ENCODE assay signal across 1 cellular context in genomic region chr11:119481021-119481666, GRCh38.
A peak's percentile ranks its signal among the peaks of the same experiment; 100 is the strongest.
TF ChIP-seq lines count a peak whose summit lies in the region.

No MANE protein-coding gene starts in this region.

TF ChIP-seq in HepG2, 621 proteins besides CTCF, POLR2A, EP300 and RAD21 (continued from another document and continues in another):
- peak; percentile 86 for TF ChIP-seq POGK (CRISPR knock-in tag; conservative IDR thresholded peaks at IDR 0.05)
- TF ChIP-seq NR2F1 (CRISPR knock-in tag; IDR thresholded peaks at IDR 0.05) = peak in 1 of 2 experiments; percentile 47; a peak in 1 of 4 replicates
- peak; percentile 57 for TF ChIP-seq TARDBP (CRISPR knock-in tag; IDR thresholded peaks at IDR 0.05)
- no peak for TF ChIP-seq ZNF660 (CRISPR knock-in tag; IDR thresholded peaks at IDR 0.05; ENCODE audit: borderline replicate concordance, low read depth)
- peak; percentile 87; the same call in 1 of the 2 replicates for TF ChIP-seq ZNF580 (CRISPR knock-in tag; IDR thresholded peaks at IDR 0.05; ENCODE audit: borderline replicate concordance, low read depth)
- TF ChIP-seq ZNF431 (CRISPR knock-in tag; IDR thresholded peaks at IDR 0.05; ENCODE audit: borderline replicate concordance, low read depth) = 0 out of 2 replicates have a peak, but pooled peaks have one; percentile 26
- TF ChIP-seq TRIM22 (IDR thresholded peaks at IDR 0.05) = no peak
- TF ChIP-seq ZNF136 (CRISPR knock-in tag; IDR thresholded peaks at IDR 0.05; ENCODE audit: low read depth) = 0 out of 2 replicates have a peak, but pooled peaks have one; percentile 65
- no peak for TF ChIP-seq FOXM1 (CRISPR knock-in tag; IDR thresholded peaks at IDR 0.05)
- 0 out of 2 replicates have a peak, but pooled peaks have one; percentile 25 for TF ChIP-seq HHEX (CRISPR knock-in tag; IDR thresholded peaks at IDR 0.05)
- peak; percentile 35; the same call in 1 of the 2 replicates for TF ChIP-seq NRL (CRISPR knock-in tag; IDR thresholded peaks at IDR 0.05; ENCODE audit: borderline replicate concordance)
- TF ChIP-seq NFIC (IDR thresholded peaks at IDR 0.05; ENCODE audit: low read length) = no peak
- no peak for TF ChIP-seq NFRKB (IDR thresholded peaks at IDR 0.05)
- TF ChIP-seq HINFP (CRISPR knock-in tag; IDR thresholded peaks at IDR 0.05; ENCODE audit: low read depth) = no peak
- 0 out of 2 replicates have a peak, but pooled peaks have one; percentile 39 for TF ChIP-seq REPIN1 (CRISPR knock-in tag; IDR thresholded peaks at IDR 0.05; ENCODE audit: borderline replicate concordance, low read depth)
- TF ChIP-seq MYPOP (CRISPR knock-in tag; IDR thresholded peaks at IDR 0.05) = no peak
- TF ChIP-seq KIAA2018 (CRISPR knock-in tag; IDR thresholded peaks at IDR 0.05; ENCODE audit: borderline replicate concordance) = no peak
- TF ChIP-seq ZNF513 (CRISPR knock-in tag; conservative IDR thresholded peaks at IDR 0.05) = no peak
- TF ChIP-seq PHB2 (IDR thresholded peaks at IDR 0.05; ENCODE audit: partially characterized antibody) = no peak
- no peak for TF ChIP-seq U2AF2 (IDR thresholded peaks at IDR 0.05; ENCODE audit: low read depth, low read length)
- TF ChIP-seq GABPB1 (CRISPR knock-in tag; IDR thresholded peaks at IDR 0.05) = peak; percentile 48; the same call in 1 of the 2 replicates
- TF ChIP-seq AKNA (CRISPR knock-in tag; IDR thresholded peaks at IDR 0.05; ENCODE audit: borderline replicate concordance) = no peak
- TF ChIP-seq ZNF256 (CRISPR knock-in tag; conservative IDR thresholded peaks at IDR 0.05) = no peak
- TF ChIP-seq TMF1 (CRISPR knock-in tag; IDR thresholded peaks at IDR 0.05; ENCODE audit: low read depth) = no peak
- peak; percentile 27; the same call in 1 of the 2 replicates for TF ChIP-seq NFYC (CRISPR knock-in tag; IDR thresholded peaks at IDR 0.05)
- TF ChIP-seq DMAP1 (CRISPR knock-in tag; IDR thresholded peaks at IDR 0.05) = peak; percentile 20; the same call in 1 of the 2 replicates
- no peak for TF ChIP-seq POLR2AphosphoS5 (IDR thresholded peaks at IDR 0.05; ENCODE audit: low read depth, low read length)
- TF ChIP-seq BRCA1 (CRISPR knock-in tag; IDR thresholded peaks at IDR 0.05) = peak; percentile 77; the same call in 1 of the 2 replicates
- peak; percentile 30; the same call in 1 of the 2 replicates for TF ChIP-seq GATAD1 (CRISPR knock-in tag; IDR thresholded peaks at IDR 0.05)
- no peak for TF ChIP-seq SRSF9 (IDR thresholded peaks at IDR 0.05; ENCODE audit: borderline replicate concordance, insufficient read depth, low read depth, low read length, poor library complexity, severe bottlenecking)
- no peak for TF ChIP-seq ZNF296 (CRISPR knock-in tag; conservative IDR thresholded peaks at IDR 0.05)
- TF ChIP-seq TAF1 (CRISPR knock-in tag; IDR thresholded peaks at IDR 0.05) = no peak
